ENCODE assay signal across 11 cellular contexts in the genomic region with DNA sequence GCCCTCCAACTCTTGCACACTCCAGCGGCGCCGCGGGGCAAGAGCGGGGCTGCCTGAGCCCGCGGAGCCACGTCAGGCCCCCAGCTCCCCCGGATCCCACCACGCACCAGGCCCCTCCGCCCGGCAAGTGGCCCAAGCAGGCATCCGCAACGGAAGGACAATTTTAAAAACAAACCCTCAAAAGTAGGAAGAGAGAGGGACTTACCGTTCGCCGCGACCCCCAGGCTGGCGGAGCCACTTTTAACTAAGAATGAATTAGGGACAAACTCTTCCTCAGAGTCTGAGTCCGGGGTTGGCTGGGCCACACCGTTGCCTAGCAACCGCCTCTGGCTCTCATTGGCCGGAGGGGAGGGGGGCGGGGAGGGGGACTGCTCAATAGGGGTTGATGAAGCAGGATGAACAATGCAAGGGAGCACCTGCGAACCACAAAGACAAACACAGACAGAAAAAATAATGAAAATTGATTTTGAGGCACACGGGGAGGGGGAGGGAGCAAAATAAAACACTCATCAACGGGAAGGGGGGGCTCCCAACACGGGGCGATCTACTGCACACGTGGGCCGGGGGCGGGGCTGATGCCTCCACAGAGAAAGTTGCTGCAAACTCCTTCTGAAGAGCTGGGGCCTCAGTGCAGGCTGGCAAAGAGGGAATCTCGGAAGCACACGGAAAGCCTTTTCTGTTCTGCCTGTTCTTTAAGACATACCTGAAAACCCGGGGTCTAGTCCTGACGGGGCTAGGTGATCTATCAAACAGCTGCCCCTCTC.
A peak's percentile ranks its signal among the peaks of the same experiment; 100 is the strongest.
DNase-seq lines count a peak whose midpoint lies in the region; ATAC-seq and TF ChIP-seq lines count a peak whose summit lies in the region.
"Had no signal": no experiment of that assay in that cellular context is flagged by ENCODE, and none has a peak within 500 bp of the region (broad histone marks: within the 10 kb centered on the region; RNA-seq: fewer than 3 reads in every experiment).

No MANE protein-coding gene starts in this region.

- no peaks in the 10 kb centered on the region for H3K9me3 Mint-ChIP-seq in activated naive CD4-positive, alpha-beta T cell treated with anti-CD3 and anti-CD28 coated beads, Interleukin-2, amount 10 ng/mL, durations not matched to agents 7 days and 5 days
- H3K9me3 Mint-ChIP-seq: activated naive CD4-positive, alpha-beta T cell treated with anti-CD3 and anti-CD28 coated beads, Interleukin-2, amount 50 U/mL, for 24 hours had no signal

- CTCF ChIA-PET in activated naive CD4-positive, alpha-beta T cell treated with anti-CD3 and anti-CD28 coated beads, Interleukin-2, amount 10 ng/mL, durations not matched to agents 7 days and 5 days (lab: Charles Lee), result no interaction called here

- H3K36me3 ChIP-seq in H7 (replicated peaks; ENCODE audit: control insufficient read depth, insufficient read depth, low read length), result no peaks in the 10 kb centered on the region
- H3K36me3 ChIP-seq: neutrophil, transverse colon had no signal

- DNase-seq in H7 (peak; percentile 96), NCI-H524 treated with DMSO at 0.1 percent for 48 hours (lab: John Stamatoyannopoulos, UW) (peak; percentile 32), fibroblast of the aortic adventitia (ENCODE audit: low read depth) (peak; percentile 51), putamen (ENCODE audit: low spot score) (peak; percentile 12)
- no peak for DNase-seq in activated CD8-positive, alpha-beta memory T cell treated with anti-CD3 and anti-CD28 coated beads, Interleukin-2, amount 50 U/mL, for 48 hours
- DNase-seq in activated naive CD4-positive, alpha-beta T cell treated with anti-CD3 and anti-CD28 coated beads, Interleukin-2, amount 10 ng/mL, durations not matched to agents 7 days and 5 days, result no peak
- DNase-seq: NK-92 treated with Interleukin-12 subunit alpha and Interleukin-12 subunit beta, amount 100 ng/mL, for 24 hours had no signal

- ATAC-seq in GM21515 (IDR thresholded peaks at IDR 0.05; ENCODE audit: unreplicated experiment), result no peak

- no peaks in the 10 kb centered on the region for H3K4me1 Mint-ChIP-seq in activated naive CD4-positive, alpha-beta T cell treated with anti-CD3 and anti-CD28 coated beads, Interleukin-2, amount 10 ng/mL, durations not matched to agents 7 days and 5 days

- no peaks in the 10 kb centered on the region for H3K36me3 Mint-ChIP-seq in activated naive CD4-positive, alpha-beta T cell treated with anti-CD3 and anti-CD28 coated beads, Interleukin-2, amount 10 ng/mL, durations not matched to agents 7 days and 5 days
- H3K36me3 Mint-ChIP-seq: activated naive CD4-positive, alpha-beta T cell treated with anti-CD3 and anti-CD28 coated beads, Interleukin-2, amount 50 U/mL, for 24 hours had no signal

- no peak overlapping the region for H3K27ac Mint-ChIP-seq in activated naive CD4-positive, alpha-beta T cell treated with anti-CD3 and anti-CD28 coated beads, Interleukin-2, amount 10 ng/mL, durations not matched to agents 7 days and 5 days
- H3K27ac Mint-ChIP-seq: activated naive CD4-positive, alpha-beta T cell treated with anti-CD3 and anti-CD28 coated beads, Interleukin-2, amount 50 U/mL, for 24 hours had no signal

- no peaks in the 10 kb centered on the region for H3K27me3 ChIP-seq in H7 (ENCODE audit: control insufficient read depth, insufficient read depth, low read length)

- no peak for TF ChIP-seq CTCF in fibroblast of the aortic adventitia (IDR thresholded peaks at IDR 0.05; ENCODE audit: insufficient read depth, low read length)

- no peak overlapping the region for H3K4me3 Mint-ChIP-seq in activated naive CD4-positive, alpha-beta T cell treated with anti-CD3 and anti-CD28 coated beads, Interleukin-2, amount 10 ng/mL, durations not matched to agents 7 days and 5 days
- H3K4me3 Mint-ChIP-seq: activated naive CD4-positive, alpha-beta T cell treated with anti-CD3 and anti-CD28 coated beads, Interleukin-2, amount 50 U/mL, for 24 hours had no signal

- H3K27me3 Mint-ChIP-seq in activated naive CD4-positive, alpha-beta T cell treated with anti-CD3 and anti-CD28 coated beads, Interleukin-2, amount 10 ng/mL, durations not matched to agents 7 days and 5 days, result peaks cover 37% of the 10 kb centered on the region

- H3K4me3 ChIP-seq in H7 (ENCODE audit: insufficient read depth, low read depth, low read length), result peak overlapping the region; percentile 29; the same call in 1 of the 2 replicates
- peak overlapping the region; percentile 58 for H3K4me3 ChIP-seq in fibroblast of the aortic adventitia (ENCODE audit: low read depth, low read length)
- H3K4me3 ChIP-seq: transverse colon had no signal

Comparison
In these comparisons a context has a peak if more than half of its experiments do, and no peak if none do; other contexts are left out.
1. DNase-seq: peak in H7 (single experiment), NCI-H524 treated with DMSO at 0.1 percent for 48 hours (single experiment), fibroblast of the aortic adventitia (single experiment) and putamen (single experiment); none in activated CD8-positive, alpha-beta memory T cell treated with anti-CD3 and anti-CD28 coated beads, Interleukin-2, amount 50 U/mL, for 48 hours (single experiment) and activated naive CD4-positive, alpha-beta T cell treated with anti-CD3 and anti-CD28 coated beads, Interleukin-2, amount 10 ng/mL, durations not matched to agents 7 days and 5 days (single experiment).